Comparison of ENCODE assay signal across 24 cellular contexts in the genomic region with DNA sequence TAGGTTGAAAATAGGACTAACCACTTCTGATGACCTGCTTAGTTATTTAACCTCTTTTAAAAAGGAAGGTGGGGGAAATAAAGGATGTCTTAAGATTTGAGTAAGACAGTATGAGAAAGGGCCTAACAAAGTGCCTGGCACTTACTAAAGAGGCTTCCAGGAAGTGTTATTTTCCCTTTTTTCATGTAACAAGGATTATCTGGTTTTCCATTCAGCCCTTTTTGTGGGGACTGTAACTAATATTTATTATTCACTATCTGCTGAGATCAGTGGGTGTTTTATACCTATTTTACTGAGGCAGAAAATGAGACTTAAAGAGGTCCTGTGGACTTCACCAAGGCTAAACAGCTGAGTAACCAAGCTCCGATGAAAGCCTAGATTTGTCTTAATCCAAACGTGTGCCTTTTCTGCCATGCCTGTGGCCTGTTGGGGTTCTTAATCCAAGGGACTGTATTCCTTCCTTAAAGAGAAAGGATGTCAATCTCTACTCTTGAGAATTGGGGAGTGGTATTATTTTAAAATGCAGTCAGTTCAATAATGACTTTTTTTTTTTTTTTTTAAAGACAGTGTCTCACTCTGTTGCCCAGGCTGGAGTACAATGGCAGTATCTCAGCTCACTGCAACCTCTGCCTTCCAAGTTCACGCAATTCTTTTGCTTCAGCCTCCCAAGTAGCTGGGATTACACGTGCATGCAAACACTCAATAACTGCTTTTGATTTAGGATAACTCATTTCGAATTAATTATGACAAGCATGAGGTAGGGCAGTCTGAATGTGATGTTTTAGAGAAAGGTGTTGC. TPM values are rescaled to one million over a fixed set of nuclear protein-coding genes. Genes with fewer than 3 reads are reported as not detected.
DNase-seq lines count a peak whose midpoint lies in the region; ATAC-seq and TF ChIP-seq lines count a peak whose summit lies in the region.
"Had no signal": no experiment of that assay in that cellular context is flagged by ENCODE, and none has a peak within 500 bp of the region (broad histone marks: within the 10 kb centered on the region; RNA-seq: fewer than 3 reads in every experiment).

No MANE protein-coding gene starts in this region.

- no peaks in the 10 kb centered on the region for H3K36me3 ChIP-seq in CD8-positive, alpha-beta memory T cell (ENCODE audit: insufficient read depth, low read length)
- H3K36me3 ChIP-seq: esophagus squamous epithelium, pancreas, Peyer's patch, sigmoid colon, thoracic aorta had no signal

- ATAC-seq in T-cell (replicated peaks in 1 of 4) (no peak), GM21619 (IDR thresholded peaks at IDR 0.05; ENCODE audit: unreplicated experiment) (no peak)
- no peak for ATAC-seq in naive thymus-derived CD8-positive, alpha-beta T cell
- ATAC-seq: pancreas had no signal

- DNase-seq in activated T-cell treated with anti-CD3 and anti-CD28 coated beads, Interleukin-2, amount 50 U/mL, for 24 hours, result no peak
- DNase-seq in activated T-cell treated with anti-CD3 and anti-CD28 coated beads, Interleukin-2, amount 50 U/mL, for 48 hours, result no peak
- DNase-seq in CD8-positive, alpha-beta memory T cell, result no peak
- no peak for DNase-seq in T-cell
- no peak for DNase-seq in naive thymus-derived CD8-positive, alpha-beta T cell
- DNase-seq in COR-L47 (lab: John Stamatoyannopoulos, UW), result no peak
- no peak for DNase-seq in HFFc6
- DNase-seq: activated effector memory CD4-positive, alpha-beta T cell treated with anti-CD3 and anti-CD28 coated beads, Interleukin-2, amount 50 U/mL, for 16 hours; aorta; DMS153; effector CD8-positive, alpha-beta T cell; esophagus squamous epithelium; GOT3; kidney glomerular epithelial cell; MV-4-11; NCI-H187; pancreas; Peyer's patch; sigmoid colon had no signal

- peaks cover 77% of the 10 kb centered on the region for H3K4me1 Mint-ChIP-seq in activated T-cell treated with anti-CD3 and anti-CD28 coated beads, Interleukin-2, amount 50 U/mL, for 24 hours (ENCODE audit: low read depth)
- H3K4me1 Mint-ChIP-seq in CD8-positive, alpha-beta memory T cell, result peaks cover 78 to 87% (median 81%) of the 10 kb centered on the region in 3 donors
- peaks cover 81 to 85% (median 84%) of the 10 kb centered on the region in 3 donors for H3K4me1 Mint-ChIP-seq in T-cell
- H3K4me1 Mint-ChIP-seq in naive thymus-derived CD8-positive, alpha-beta T cell, result peaks cover 34 to 86% (median 86%) of the 10 kb centered on the region in 4 donors
- H3K4me1 Mint-ChIP-seq in HFFc6 (ENCODE audit: low read depth), result peaks cover 39% of the 10 kb centered on the region

- H3K27me3 ChIP-seq in CD8-positive, alpha-beta memory T cell (ENCODE audit: insufficient read depth, low read length, poor library complexity, severe bottlenecking), result no peaks in the 10 kb centered on the region
- H3K27me3 ChIP-seq: esophagus squamous epithelium, pancreas, Peyer's patch, sigmoid colon had no signal

- CTCF ChIA-PET in CD8-positive, alpha-beta memory T cell (lab: Charles Lee), result interaction anchor here (1.0 kb wide), 1 partner anchor 17 kb away, joined by 3 read pairs; no protein-coding TSS in a partner anchor
- CTCF ChIA-PET in T-cell (lab: Charles Lee), result interaction anchor here (0.7 to 1.0 kb wide), 2 partner anchors 63 to 109 kb away, joined by 3 read pairs; no protein-coding TSS in a partner anchor

- H3K4me3 ChIP-seq in CD8-positive, alpha-beta memory T cell (ENCODE audit: low read length), result no peak overlapping the region
- H3K4me3 ChIP-seq: BLaER1 treated with 17β-estradiol and CSF1 and Interleukin-3, amounts not matched to agents 10 nM and 100 nM; esophagus squamous epithelium; pancreas; Peyer's patch; thoracic aorta had no signal

- TF ChIP-seq CTCF in HFFc6 (IDR thresholded peaks at IDR 0.05), result no peak

- POLR2A ChIA-PET in CD8-positive, alpha-beta memory T cell (lab: Charles Lee), result no interaction called here
- POLR2A ChIA-PET in T-cell (lab: Charles Lee), result interaction anchor here (0.6 kb wide), 3 partner anchors 43 to 1483 kb away, joined by 4 to 11 read pairs (median 5); no protein-coding TSS in a partner anchor
- POLR2A ChIA-PET in naive thymus-derived CD8-positive, alpha-beta T cell (lab: Charles Lee), result no interaction called here

- no peak overlapping the region for H3K4me3 Mint-ChIP-seq in activated T-cell treated with anti-CD3 and anti-CD28 coated beads, Interleukin-2, amount 50 U/mL, for 24 hours
- peak overlapping the region; percentile 38 to 73 (median 54) for H3K4me3 Mint-ChIP-seq in CD8-positive, alpha-beta memory T cell
- H3K4me3 Mint-ChIP-seq in T-cell (peak overlapping the region; percentile 54 to 96 (median 55)), HFFc6 (no peak overlapping the region)
- H3K4me3 Mint-ChIP-seq in naive thymus-derived CD8-positive, alpha-beta T cell, result peak overlapping the region in 9 of 10 donors; percentile 28 to 86 (median 59)
- H3K4me3 Mint-ChIP-seq: T-helper 2 cell treated with Interferon-gamma antibody and Interleukin-4, amounts not matched to agents 5 μg/mL and 100 μg/mL, for 36 hours had no signal

- no peaks in the 10 kb centered on the region for H3K27me3 Mint-ChIP-seq in activated T-cell treated with anti-CD3 and anti-CD28 coated beads, Interleukin-2, amount 50 U/mL, for 24 hours
- H3K27me3 Mint-ChIP-seq in CD8-positive, alpha-beta memory T cell, result no peaks in the 10 kb centered on the region
- H3K27me3 Mint-ChIP-seq in T-cell (no peaks in the 10 kb centered on the region), HFFc6 (ENCODE audit: insufficient read depth) (no peaks in the 10 kb centered on the region)
- H3K27me3 Mint-ChIP-seq in naive thymus-derived CD8-positive, alpha-beta T cell, result no peaks in the 10 kb centered on the region

- H3K36me3 Mint-ChIP-seq in activated T-cell treated with anti-CD3 and anti-CD28 coated beads, Interleukin-2, amount 50 U/mL, for 24 hours (ENCODE audit: low read depth), result peaks cover 10% of the 10 kb centered on the region
- H3K36me3 Mint-ChIP-seq in CD8-positive, alpha-beta memory T cell, result peaks cover 5 to 16% (median 5%) of the 10 kb centered on the region in 3 donors
- H3K36me3 Mint-ChIP-seq in T-cell, result peaks cover 16% of the 10 kb centered on the region
- peaks cover 0 to 9% (median 2%) of the 10 kb centered on the region in 3 donors for H3K36me3 Mint-ChIP-seq in naive thymus-derived CD8-positive, alpha-beta T cell
- no peaks in the 10 kb centered on the region for H3K36me3 Mint-ChIP-seq in HFFc6 (ENCODE audit: low read depth)

- H3K27ac Mint-ChIP-seq in activated T-cell treated with anti-CD3 and anti-CD28 coated beads, Interleukin-2, amount 50 U/mL, for 24 hours, result peak overlapping the region; percentile 1
- peak overlapping the region in 2 of 8 donors; percentile 5 to 52 for H3K27ac Mint-ChIP-seq in CD8-positive, alpha-beta memory T cell
- H3K27ac Mint-ChIP-seq in T-cell (peak overlapping the region in 1 of 2 donors; percentile 3), HFFc6 (no peak overlapping the region)
- peak overlapping the region in 3 of 10 donors; percentile 10 to 53 (median 36) for H3K27ac Mint-ChIP-seq in naive thymus-derived CD8-positive, alpha-beta T cell
- H3K27ac Mint-ChIP-seq: T-helper 2 cell treated with Interferon-gamma antibody and Interleukin-4, amounts not matched to agents 5 μg/mL and 100 μg/mL, for 36 hours had no signal

- no peak overlapping the region for H3K27ac ChIP-seq in CD8-positive, alpha-beta memory T cell (ENCODE audit: low read depth, low read length)
- H3K27ac ChIP-seq: BLaER1 treated with 17β-estradiol and CSF1 and Interleukin-3, amounts not matched to agents 10 nM and 100 nM; esophagus squamous epithelium; pancreas; Peyer's patch; SK-N-MC; thoracic aorta had no signal

- no peaks in the 10 kb centered on the region for H3K9me3 ChIP-seq in CD8-positive, alpha-beta memory T cell (ENCODE audit: low read length)
- H3K9me3 ChIP-seq: esophagus squamous epithelium, pancreas, Peyer's patch, sigmoid colon, thoracic aorta had no signal

- peaks cover 64% of the 10 kb centered on the region for H3K4me1 ChIP-seq in CD8-positive, alpha-beta memory T cell (ENCODE audit: insufficient read depth, low read length)

- H3K9me3 Mint-ChIP-seq in activated T-cell treated with anti-CD3 and anti-CD28 coated beads, Interleukin-2, amount 50 U/mL, for 24 hours, result no peaks in the 10 kb centered on the region
- H3K9me3 Mint-ChIP-seq in CD8-positive, alpha-beta memory T cell, result no peaks in the 10 kb centered on the region
- H3K9me3 Mint-ChIP-seq in T-cell, result no peaks in the 10 kb centered on the region
- no peaks in the 10 kb centered on the region for H3K9me3 Mint-ChIP-seq in naive thymus-derived CD8-positive, alpha-beta T cell
- no peaks in the 10 kb centered on the region for H3K9me3 Mint-ChIP-seq in HFFc6
- H3K9me3 Mint-ChIP-seq: T-helper 2 cell treated with Interferon-gamma antibody and Interleukin-4, amounts not matched to agents 5 μg/mL and 100 μg/mL, for 36 hours had no signal

RNA-seq across cellular contexts. Expression of a gene that starts 6.5 kb away (rescaled TPM):
- 1 to 10 TPM; 7.6 TPM for total RNA-seq in CD8-positive, alpha-beta memory T cell
- 5.1 TPM for polyA plus RNA-seq in CD8-positive, alpha-beta memory T cell
- total RNA-seq in T-cell, result 10 to 100 TPM; 18.0 to 45.3 (median 21.1) TPM
- total RNA-seq in naive thymus-derived CD8-positive, alpha-beta T cell, result 10 to 100 TPM; 27.1 to 27.3 TPM
- 1 to 10 TPM; 5.3 to 5.7 (median 5.6) TPM for polyA plus RNA-seq in naive thymus-derived CD8-positive, alpha-beta T cell
- 1 to 10 TPM; 5.0 to 9.7 (median 5.6) TPM for total RNA-seq in HFFc6 (2021; fragmentation: NEBNext Ultra II Directional; extraction: Animal tissue kit (Norgen Biotek cat#: 25700))

Comparison
In these comparisons a context has a peak if more than half of its experiments do, and no peak if none do; other contexts are left out.
1. H3K4me3 Mint-ChIP-seq: peak in CD8-positive, alpha-beta memory T cell (7 of 7), T-cell (3 of 3) and naive thymus-derived CD8-positive, alpha-beta T cell (9 of 10); none in activated T-cell treated with anti-CD3 and anti-CD28 coated beads, Interleukin-2, amount 50 U/mL, for 24 hours (single experiment) and HFFc6 (single experiment).
2. POLR2A ChIA-PET loops: an anchor here in T-cell (0.6 kb wide); none called in CD8-positive, alpha-beta memory T cell and naive thymus-derived CD8-positive, alpha-beta T cell.